ENCODE assay signal across 2 cellular contexts in the genomic region with DNA sequence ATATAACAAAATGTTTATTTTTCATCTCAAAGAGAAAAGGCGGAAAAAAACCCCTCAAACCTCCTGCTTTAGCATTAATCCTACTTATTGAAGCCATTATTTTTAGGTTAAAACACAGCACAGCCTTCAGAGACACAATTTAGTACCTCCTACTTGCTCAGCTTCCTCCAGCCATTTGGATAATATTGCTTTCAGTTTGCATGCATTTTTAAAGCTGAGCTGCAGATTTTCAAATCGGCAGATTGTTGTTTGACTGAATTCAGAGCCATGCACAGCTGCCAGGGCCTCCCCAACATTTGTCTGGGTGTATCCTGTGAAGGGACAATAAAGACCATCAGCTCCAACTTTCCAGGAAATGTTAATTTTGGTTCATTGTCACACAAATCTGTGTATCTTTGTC.
TF ChIP-seq lines count a peak whose summit lies in the region.

No MANE protein-coding gene starts in this region.

TF ChIP-seq in GM23338, 12 proteins besides CTCF, POLR2A, EP300 and RAD21 (continues in another document):
- TF ChIP-seq EZH2phosphoT487 (IDR thresholded peaks at IDR 0.05; ENCODE audit: unreplicated experiment) (no peak), CREB1 (CRISPR knock-in tag; IDR thresholded peaks at IDR 0.05; ENCODE audit: low read depth) (no peak), NANOG (IDR thresholded peaks at IDR 0.05; ENCODE audit: borderline replicate concordance) (no peak), STAT1 (IDR thresholded peaks at IDR 0.05; ENCODE audit: unreplicated experiment) (no peak), JUNB (IDR thresholded peaks at IDR 0.05; ENCODE audit: unreplicated experiment) (no peak), EZH2 (IDR thresholded peaks at IDR 0.05; ENCODE audit: low read depth, unreplicated experiment) (no peak), ZNF114 (CRISPR knock-in tag; IDR thresholded peaks at IDR 0.05) (no peak)
- TF ChIP-seq, protein P1, sequence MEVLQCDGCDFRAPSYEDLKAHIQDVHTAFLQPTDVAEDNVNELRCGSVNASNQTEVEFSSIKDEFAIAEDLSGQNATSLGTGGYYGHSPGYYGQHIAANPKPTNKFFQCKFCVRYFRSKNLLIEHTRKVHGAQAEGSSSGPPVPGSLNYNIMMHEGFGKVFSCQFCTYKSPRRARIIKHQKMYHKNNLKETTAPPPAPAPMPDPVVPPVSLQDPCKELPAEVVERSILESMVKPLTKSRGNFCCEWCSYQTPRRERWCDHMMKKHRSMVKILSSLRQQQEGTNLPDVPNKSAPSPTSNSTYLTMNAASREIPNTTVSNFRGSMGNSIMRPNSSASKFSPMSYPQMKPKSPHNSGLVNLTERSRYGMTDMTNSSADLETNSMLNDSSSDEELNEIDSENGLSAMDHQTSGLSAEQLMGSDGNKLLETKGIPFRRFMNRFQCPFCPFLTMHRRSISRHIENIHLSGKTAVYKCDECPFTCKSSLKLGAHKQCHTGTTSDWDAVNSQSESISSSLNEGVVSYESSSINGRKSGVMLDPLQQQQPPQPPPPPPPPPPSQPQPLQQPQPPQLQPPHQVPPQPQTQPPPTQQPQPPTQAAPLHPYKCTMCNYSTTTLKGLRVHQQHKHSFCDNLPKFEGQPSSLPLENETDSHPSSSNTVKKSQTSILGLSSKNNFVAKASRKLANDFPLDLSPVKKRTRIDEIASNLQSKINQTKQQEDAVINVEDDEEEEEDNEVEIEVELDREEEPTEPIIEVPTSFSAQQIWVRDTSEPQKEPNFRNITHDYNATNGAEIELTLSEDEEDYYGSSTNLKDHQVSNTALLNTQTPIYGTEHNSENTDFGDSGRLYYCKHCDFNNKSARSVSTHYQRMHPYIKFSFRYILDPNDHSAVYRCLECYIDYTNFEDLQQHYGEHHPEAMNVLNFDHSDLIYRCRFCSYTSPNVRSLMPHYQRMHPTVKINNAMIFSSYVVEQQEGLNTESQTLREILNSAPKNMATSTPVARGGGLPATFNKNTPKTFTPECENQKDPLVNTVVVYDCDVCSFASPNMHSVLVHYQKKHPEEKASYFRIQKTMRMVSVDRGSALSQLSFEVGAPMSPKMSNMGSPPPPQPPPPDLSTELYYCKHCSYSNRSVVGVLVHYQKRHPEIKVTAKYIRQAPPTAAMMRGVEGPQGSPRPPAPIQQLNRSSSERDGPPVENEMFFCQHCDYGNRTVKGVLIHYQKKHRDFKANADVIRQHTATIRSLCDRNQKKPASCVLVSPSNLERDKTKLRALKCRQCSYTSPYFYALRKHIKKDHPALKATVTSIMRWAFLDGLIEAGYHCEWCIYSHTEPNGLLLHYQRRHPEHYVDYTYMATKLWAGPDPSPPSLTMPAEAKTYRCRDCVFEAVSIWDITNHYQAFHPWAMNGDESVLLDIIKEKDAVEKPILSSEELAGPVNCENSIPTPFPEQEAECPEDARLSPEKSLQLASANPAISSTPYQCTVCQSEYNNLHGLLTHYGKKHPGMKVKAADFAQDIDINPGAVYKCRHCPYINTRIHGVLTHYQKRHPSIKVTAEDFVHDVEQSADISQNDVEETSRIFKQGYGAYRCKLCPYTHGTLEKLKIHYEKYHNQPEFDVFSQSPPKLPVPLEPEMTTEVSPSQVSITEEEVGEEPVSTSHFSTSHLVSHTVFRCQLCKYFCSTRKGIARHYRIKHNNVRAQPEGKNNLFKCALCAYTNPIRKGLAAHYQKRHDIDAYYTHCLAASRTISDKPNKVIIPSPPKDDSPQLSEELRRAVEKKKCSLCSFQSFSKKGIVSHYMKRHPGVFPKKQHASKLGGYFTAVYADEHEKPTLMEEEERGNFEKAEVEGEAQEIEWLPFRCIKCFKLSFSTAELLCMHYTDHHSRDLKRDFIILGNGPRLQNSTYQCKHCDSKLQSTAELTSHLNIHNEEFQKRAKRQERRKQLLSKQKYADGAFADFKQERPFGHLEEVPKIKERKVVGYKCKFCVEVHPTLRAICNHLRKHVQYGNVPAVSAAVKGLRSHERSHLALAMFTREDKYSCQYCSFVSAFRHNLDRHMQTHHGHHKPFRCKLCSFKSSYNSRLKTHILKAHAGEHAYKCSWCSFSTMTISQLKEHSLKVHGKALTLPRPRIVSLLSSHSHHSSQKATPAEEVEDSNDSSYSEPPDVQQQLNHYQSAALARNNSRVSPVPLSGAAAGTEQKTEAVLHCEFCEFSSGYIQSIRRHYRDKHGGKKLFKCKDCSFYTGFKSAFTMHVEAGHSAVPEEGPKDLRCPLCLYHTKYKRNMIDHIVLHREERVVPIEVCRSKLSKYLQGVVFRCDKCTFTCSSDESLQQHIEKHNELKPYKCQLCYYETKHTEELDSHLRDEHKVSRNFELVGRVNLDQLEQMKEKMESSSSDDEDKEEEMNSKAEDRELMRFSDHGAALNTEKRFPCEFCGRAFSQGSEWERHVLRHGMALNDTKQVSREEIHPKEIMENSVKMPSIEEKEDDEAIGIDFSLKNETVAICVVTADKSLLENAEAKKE (CRISPR knock-in tag; IDR thresholded peaks at IDR 0.05): no peak
- TF ChIP-seq, protein P2, sequence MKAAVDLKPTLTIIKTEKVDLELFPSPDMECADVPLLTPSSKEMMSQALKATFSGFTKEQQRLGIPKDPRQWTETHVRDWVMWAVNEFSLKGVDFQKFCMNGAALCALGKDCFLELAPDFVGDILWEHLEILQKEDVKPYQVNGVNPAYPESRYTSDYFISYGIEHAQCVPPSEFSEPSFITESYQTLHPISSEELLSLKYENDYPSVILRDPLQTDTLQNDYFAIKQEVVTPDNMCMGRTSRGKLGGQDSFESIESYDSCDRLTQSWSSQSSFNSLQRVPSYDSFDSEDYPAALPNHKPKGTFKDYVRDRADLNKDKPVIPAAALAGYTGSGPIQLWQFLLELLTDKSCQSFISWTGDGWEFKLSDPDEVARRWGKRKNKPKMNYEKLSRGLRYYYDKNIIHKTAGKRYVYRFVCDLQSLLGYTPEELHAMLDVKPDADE (IDR thresholded peaks at IDR 0.05): no peak
- TF ChIP-seq, protein P3, sequence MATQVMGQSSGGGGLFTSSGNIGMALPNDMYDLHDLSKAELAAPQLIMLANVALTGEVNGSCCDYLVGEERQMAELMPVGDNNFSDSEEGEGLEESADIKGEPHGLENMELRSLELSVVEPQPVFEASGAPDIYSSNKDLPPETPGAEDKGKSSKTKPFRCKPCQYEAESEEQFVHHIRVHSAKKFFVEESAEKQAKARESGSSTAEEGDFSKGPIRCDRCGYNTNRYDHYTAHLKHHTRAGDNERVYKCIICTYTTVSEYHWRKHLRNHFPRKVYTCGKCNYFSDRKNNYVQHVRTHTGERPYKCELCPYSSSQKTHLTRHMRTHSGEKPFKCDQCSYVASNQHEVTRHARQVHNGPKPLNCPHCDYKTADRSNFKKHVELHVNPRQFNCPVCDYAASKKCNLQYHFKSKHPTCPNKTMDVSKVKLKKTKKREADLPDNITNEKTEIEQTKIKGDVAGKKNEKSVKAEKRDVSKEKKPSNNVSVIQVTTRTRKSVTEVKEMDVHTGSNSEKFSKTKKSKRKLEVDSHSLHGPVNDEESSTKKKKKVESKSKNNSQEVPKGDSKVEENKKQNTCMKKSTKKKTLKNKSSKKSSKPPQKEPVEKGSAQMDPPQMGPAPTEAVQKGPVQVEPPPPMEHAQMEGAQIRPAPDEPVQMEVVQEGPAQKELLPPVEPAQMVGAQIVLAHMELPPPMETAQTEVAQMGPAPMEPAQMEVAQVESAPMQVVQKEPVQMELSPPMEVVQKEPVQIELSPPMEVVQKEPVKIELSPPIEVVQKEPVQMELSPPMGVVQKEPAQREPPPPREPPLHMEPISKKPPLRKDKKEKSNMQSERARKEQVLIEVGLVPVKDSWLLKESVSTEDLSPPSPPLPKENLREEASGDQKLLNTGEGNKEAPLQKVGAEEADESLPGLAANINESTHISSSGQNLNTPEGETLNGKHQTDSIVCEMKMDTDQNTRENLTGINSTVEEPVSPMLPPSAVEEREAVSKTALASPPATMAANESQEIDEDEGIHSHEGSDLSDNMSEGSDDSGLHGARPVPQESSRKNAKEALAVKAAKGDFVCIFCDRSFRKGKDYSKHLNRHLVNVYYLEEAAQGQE (IDR thresholded peaks at IDR 0.05; ENCODE audit: unreplicated experiment): no peak

TF ChIP-seq in WTC11, 78 proteins besides CTCF, POLR2A, EP300 and RAD21:
- TF ChIP-seq NFYB (CRISPR knock-in tag; conservative IDR thresholded peaks at IDR 0.05; ENCODE audit: low read depth) (no peak), SMAD3 (CRISPR knock-in tag; IDR thresholded peaks at IDR 0.05; ENCODE audit: borderline replicate concordance) (no peak), NR2C2 (CRISPR knock-in tag; IDR thresholded peaks at IDR 0.05) (no peak), GRHL2 (CRISPR knock-in tag; IDR thresholded peaks at IDR 0.05; ENCODE audit: insufficient replicate concordance, severe bottlenecking) (no peak), KAT7 (CRISPR knock-in tag; IDR thresholded peaks at IDR 0.05; ENCODE audit: borderline replicate concordance) (no peak), ELF4 (CRISPR knock-in tag; IDR thresholded peaks at IDR 0.05; ENCODE audit: low read depth) (no peak), ZNF263 (CRISPR knock-in tag; IDR thresholded peaks at IDR 0.05; ENCODE audit: low read depth) (no peak), TEAD1 (CRISPR knock-in tag; IDR thresholded peaks at IDR 0.05) (no peak), ETV6 (CRISPR knock-in tag; IDR thresholded peaks at IDR 0.05) (no peak), FOXP1 (CRISPR knock-in tag; IDR thresholded peaks at IDR 0.05; ENCODE audit: borderline replicate concordance) (no peak), ZNF232 (CRISPR knock-in tag; IDR thresholded peaks at IDR 0.05) (no peak), NR1H2 (CRISPR knock-in tag; IDR thresholded peaks at IDR 0.05) (no peak)
- TF ChIP-seq, protein P4, sequence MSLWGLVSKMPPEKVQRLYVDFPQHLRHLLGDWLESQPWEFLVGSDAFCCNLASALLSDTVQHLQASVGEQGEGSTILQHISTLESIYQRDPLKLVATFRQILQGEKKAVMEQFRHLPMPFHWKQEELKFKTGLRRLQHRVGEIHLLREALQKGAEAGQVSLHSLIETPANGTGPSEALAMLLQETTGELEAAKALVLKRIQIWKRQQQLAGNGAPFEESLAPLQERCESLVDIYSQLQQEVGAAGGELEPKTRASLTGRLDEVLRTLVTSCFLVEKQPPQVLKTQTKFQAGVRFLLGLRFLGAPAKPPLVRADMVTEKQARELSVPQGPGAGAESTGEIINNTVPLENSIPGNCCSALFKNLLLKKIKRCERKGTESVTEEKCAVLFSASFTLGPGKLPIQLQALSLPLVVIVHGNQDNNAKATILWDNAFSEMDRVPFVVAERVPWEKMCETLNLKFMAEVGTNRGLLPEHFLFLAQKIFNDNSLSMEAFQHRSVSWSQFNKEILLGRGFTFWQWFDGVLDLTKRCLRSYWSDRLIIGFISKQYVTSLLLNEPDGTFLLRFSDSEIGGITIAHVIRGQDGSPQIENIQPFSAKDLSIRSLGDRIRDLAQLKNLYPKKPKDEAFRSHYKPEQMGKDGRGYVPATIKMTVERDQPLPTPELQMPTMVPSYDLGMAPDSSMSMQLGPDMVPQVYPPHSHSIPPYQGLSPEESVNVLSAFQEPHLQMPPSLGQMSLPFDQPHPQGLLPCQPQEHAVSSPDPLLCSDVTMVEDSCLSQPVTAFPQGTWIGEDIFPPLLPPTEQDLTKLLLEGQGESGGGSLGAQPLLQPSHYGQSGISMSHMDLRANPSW (CRISPR knock-in tag; conservative IDR thresholded peaks at IDR 0.05; ENCODE audit: low read depth): no peak
- TF ChIP-seq, protein P5, sequence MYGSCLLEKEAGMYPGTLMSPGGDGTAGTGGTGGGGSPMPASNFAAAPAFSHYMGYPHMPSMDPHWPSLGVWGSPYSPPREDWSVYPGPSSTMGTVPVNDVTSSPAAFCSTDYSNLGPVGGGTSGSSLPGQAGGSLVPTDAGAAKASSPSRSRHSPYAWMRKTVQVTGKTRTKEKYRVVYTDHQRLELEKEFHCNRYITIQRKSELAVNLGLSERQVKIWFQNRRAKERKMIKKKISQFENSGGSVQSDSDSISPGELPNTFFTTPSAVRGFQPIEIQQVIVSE (CRISPR knock-in tag; IDR thresholded peaks at IDR 0.05; ENCODE audit: borderline replicate concordance): no peak
- TF ChIP-seq, protein P6, sequence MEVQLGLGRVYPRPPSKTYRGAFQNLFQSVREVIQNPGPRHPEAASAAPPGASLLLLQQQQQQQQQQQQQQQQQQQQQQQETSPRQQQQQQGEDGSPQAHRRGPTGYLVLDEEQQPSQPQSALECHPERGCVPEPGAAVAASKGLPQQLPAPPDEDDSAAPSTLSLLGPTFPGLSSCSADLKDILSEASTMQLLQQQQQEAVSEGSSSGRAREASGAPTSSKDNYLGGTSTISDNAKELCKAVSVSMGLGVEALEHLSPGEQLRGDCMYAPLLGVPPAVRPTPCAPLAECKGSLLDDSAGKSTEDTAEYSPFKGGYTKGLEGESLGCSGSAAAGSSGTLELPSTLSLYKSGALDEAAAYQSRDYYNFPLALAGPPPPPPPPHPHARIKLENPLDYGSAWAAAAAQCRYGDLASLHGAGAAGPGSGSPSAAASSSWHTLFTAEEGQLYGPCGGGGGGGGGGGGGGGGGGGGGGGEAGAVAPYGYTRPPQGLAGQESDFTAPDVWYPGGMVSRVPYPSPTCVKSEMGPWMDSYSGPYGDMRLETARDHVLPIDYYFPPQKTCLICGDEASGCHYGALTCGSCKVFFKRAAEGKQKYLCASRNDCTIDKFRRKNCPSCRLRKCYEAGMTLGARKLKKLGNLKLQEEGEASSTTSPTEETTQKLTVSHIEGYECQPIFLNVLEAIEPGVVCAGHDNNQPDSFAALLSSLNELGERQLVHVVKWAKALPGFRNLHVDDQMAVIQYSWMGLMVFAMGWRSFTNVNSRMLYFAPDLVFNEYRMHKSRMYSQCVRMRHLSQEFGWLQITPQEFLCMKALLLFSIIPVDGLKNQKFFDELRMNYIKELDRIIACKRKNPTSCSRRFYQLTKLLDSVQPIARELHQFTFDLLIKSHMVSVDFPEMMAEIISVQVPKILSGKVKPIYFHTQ (CRISPR knock-in tag; IDR thresholded peaks at IDR 0.05): no peak
- TF ChIP-seq, protein P7, sequence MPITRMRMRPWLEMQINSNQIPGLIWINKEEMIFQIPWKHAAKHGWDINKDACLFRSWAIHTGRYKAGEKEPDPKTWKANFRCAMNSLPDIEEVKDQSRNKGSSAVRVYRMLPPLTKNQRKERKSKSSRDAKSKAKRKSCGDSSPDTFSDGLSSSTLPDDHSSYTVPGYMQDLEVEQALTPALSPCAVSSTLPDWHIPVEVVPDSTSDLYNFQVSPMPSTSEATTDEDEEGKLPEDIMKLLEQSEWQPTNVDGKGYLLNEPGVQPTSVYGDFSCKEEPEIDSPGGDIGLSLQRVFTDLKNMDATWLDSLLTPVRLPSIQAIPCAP (CRISPR knock-in tag; IDR thresholded peaks at IDR 0.05): no peak
